21 cellular contexts compared by ENCODE assay signal in genomic region chr16:14565688-14566025, GRCh38.
DNase-seq lines count a peak whose midpoint lies in the region; ATAC-seq, FAIRE-seq and TF ChIP-seq lines count a peak whose summit lies in the region.
"Had no signal": no experiment of that assay in that cellular context is flagged by ENCODE, and none has a peak within 500 bp of the region (broad histone marks: within the 10 kb centered on the region; RNA-seq: fewer than 3 reads in every experiment).

No MANE protein-coding gene starts in this region.

- H3K4me3 Mint-ChIP-seq in MCF 10A (ENCODE audit: unreplicated experiment), result no peak overlapping the region
- no peak overlapping the region for H3K4me3 Mint-ChIP-seq in memory B cell
- H3K4me3 Mint-ChIP-seq: activated CD4-positive, alpha-beta T cell treated with anti-CD3 and anti-CD28 coated beads, Interleukin-2, amount 10 ng/mL, durations not matched to agents 7 days and 5 days; activated naive CD4-positive, alpha-beta T cell treated with anti-CD3 and anti-CD28 coated beads, Interleukin-2, amount 50 U/mL, for 24 hours; activated T-helper 1 cell treated with anti-CD3 and anti-CD28 coated beads, Interleukin-12 subunit alpha, Interleukin-12 subunit beta, Interleukin-2, Interleukin-4 antibody, amounts not matched to agents 30 ng/mL and 10 ng/mL and 1 ng/mL, durations not matched to agents 14 hours and 24 hours and 36 hours; B cell; nephron progenitor cell; stimulated activated naive CD8-positive, alpha-beta T cell treated with anti-CD3 and anti-CD28 coated beads, Interleukin-15, Interleukin-2, amounts not matched to agents 100 ng/mL and 50 ng/mL, for 24 hours had no signal

- no peak overlapping the region for H3K4me2 ChIP-seq in mammary epithelial cell (ENCODE audit: insufficient read depth, low read depth, low read length)

- no peak overlapping the region for H3K9ac ChIP-seq in mammary epithelial cell (ENCODE audit: insufficient read depth, low read length)
- H3K9ac ChIP-seq: parathyroid adenoma had no signal

- WGBS in mammary epithelial cell (ENCODE audit: low coverage, missing lambda C conversion rate), result 100% methylated on average over 2 of the region's 2 CpGs

- no peak overlapping the region for H2AFZ ChIP-seq in mammary epithelial cell (ENCODE audit: low read depth, low read length)
- H2AFZ ChIP-seq: parathyroid adenoma had no signal

- intact Hi-C loops in MCF 10A (cut with micrococcal nuclease) (no loop called here), mammary epithelial cell (cut with micrococcal nuclease) (no loop called here)

- H3K36me3 Mint-ChIP-seq in MCF 10A (ENCODE audit: insufficient read depth, unreplicated experiment), result peaks cover 35% of the 10 kb centered on the region
- peaks cover 13% of the 10 kb centered on the region for H3K36me3 Mint-ChIP-seq in memory B cell

- peaks cover 39% of the 10 kb centered on the region for H3K4me1 ChIP-seq in mammary epithelial cell (ENCODE audit: insufficient read depth, low read length)

- H3K27me3 ChIP-seq in mammary epithelial cell (ENCODE audit: insufficient read depth, low read length), result no peaks in the 10 kb centered on the region
- H3K27me3 ChIP-seq: thyroid gland had no signal

- ATAC-seq in memory B cell (ENCODE audit: low read depth), result no peak
- no peak for ATAC-seq in HG03196 (IDR thresholded peaks at IDR 0.05; ENCODE audit: unreplicated experiment)

- H3K36me3 ChIP-seq in mammary epithelial cell (ENCODE audit: insufficient read depth, low read length), result peaks cover 1% of the 10 kb centered on the region
- H3K36me3 ChIP-seq: thyroid gland had no signal

- dilution Hi-C loops in mammary epithelial cell (cut with HindIII; ENCODE audit: low sequenced_read_pairs), result no loop called here

- no peaks in the 10 kb centered on the region for H3K79me2 ChIP-seq in mammary epithelial cell (ENCODE audit: insufficient read depth, low read length)
- H3K79me2 ChIP-seq: parathyroid adenoma had no signal

- CTCF ChIA-PET in MCF 10A (lab: Yijun Ruan, JAX) (interaction anchor here (1.3 to 1.5 kb wide), 3 partner anchors 19 to 316 kb away, joined by 3 to 4 read pairs (median 4); no protein-coding TSS in a partner anchor), mammary epithelial cell (lab: Charles Lee; ENCODE audit: low non-redundant PET) (interaction anchor here (0.6 kb wide), 1 partner anchor 642 kb away, joined by 11 read pairs; no protein-coding TSS in a partner anchor)

- POLR2A ChIA-PET in MCF 10A (lab: Yijun Ruan, JAX), result interaction anchor here (1.0 to 1.9 kb wide), 4 partner anchors 9 to 63 kb away, joined by 3 to 5 read pairs (median 4); no protein-coding TSS in a partner anchor

- no peak for FAIRE-seq in GM19239 (lab: Jason Lieb, UNC)

- no peaks in the 10 kb centered on the region for H4K20me1 ChIP-seq in mammary epithelial cell (ENCODE audit: insufficient read depth, low read length)

- no peak for TF ChIP-seq POLR2A in erythroblast (IDR thresholded peaks at IDR 0.05; ENCODE audit: low read length)

- in situ Hi-C loops in mammary epithelial cell (cut with MboI; ENCODE audit: low sequenced_read_pairs in 2 of 2), result no loop called here

- H3K27ac Mint-ChIP-seq in MCF 10A (ENCODE audit: low read depth, unreplicated experiment) (peak overlapping the region; percentile 67), memory B cell (peak overlapping the region; percentile 50)
- H3K27ac Mint-ChIP-seq: activated naive CD4-positive, alpha-beta T cell treated with anti-CD3 and anti-CD28 coated beads, Interleukin-2, amount 50 U/mL, for 24 hours; B cell; nephron progenitor cell; stimulated activated naive CD8-positive, alpha-beta T cell treated with anti-CD3 and anti-CD28 coated beads, Interleukin-15, Interleukin-2, amounts not matched to agents 100 ng/mL and 50 ng/mL, for 24 hours had no signal

- DNase-seq in MCF 10A (ENCODE audit: unreplicated experiment), result no peak
- DNase-seq in mammary epithelial cell, result no peak
- DNase-seq in memory B cell (ENCODE audit: low spot score in 2 of 2), result no peak
- DNase-seq in erythroblast (lab: John Stamatoyannopoulos, UW), result no peak
- DNase-seq in GM19239 (ENCODE audit: insufficient read length, low spot score), result no peak
- DNase-seq in effector CD8-positive, alpha-beta T cell (lab: John Stamatoyannopoulos, UW), result no peak
- DNase-seq: activated CD4-positive, alpha-beta T cell treated with anti-CD3 and anti-CD28 coated beads, Interleukin-2, amount 10 ng/mL, durations not matched to agents 7 days and 5 days; anterior cingulate cortex; DND-41; H7; nephron progenitor cell; Right ventricle myocardium superior; thyroid gland had no signal

- no peaks in the 10 kb centered on the region for H3K9me3 Mint-ChIP-seq in MCF 10A (ENCODE audit: unreplicated experiment)
- no peaks in the 10 kb centered on the region for H3K9me3 Mint-ChIP-seq in memory B cell
- H3K9me3 Mint-ChIP-seq: activated CD4-positive, alpha-beta T cell treated with anti-CD3 and anti-CD28 coated beads, Interleukin-2, amount 10 ng/mL, durations not matched to agents 7 days and 5 days; activated naive CD4-positive, alpha-beta T cell treated with anti-CD3 and anti-CD28 coated beads, Interleukin-2, amount 50 U/mL, for 24 hours; activated T-helper 1 cell treated with anti-CD3 and anti-CD28 coated beads, Interleukin-12 subunit alpha, Interleukin-12 subunit beta, Interleukin-2, Interleukin-4 antibody, amounts not matched to agents 30 ng/mL and 10 ng/mL and 1 ng/mL, durations not matched to agents 14 hours and 24 hours and 36 hours; nephron progenitor cell; stimulated activated naive CD8-positive, alpha-beta T cell treated with anti-CD3 and anti-CD28 coated beads, Interleukin-15, Interleukin-2, amounts not matched to agents 100 ng/mL and 50 ng/mL, for 24 hours had no signal

- BruUV-seq in MCF 10A (replicated peaks; lab: Mats Ljungman, UMichigan) (no TSS peak), mammary epithelial cell (replicated peaks; lab: Mats Ljungman, UMichigan) (no TSS peak)

- H3K9me3 ChIP-seq in mammary epithelial cell (replicated peaks; ENCODE audit: insufficient read depth, low read length), result no peaks in the 10 kb centered on the region
- H3K9me3 ChIP-seq: thyroid gland had no signal

- peaks cover 32% of the 10 kb centered on the region for H3K4me1 Mint-ChIP-seq in MCF 10A (ENCODE audit: insufficient read depth, unreplicated experiment)
- peaks cover 14% of the 10 kb centered on the region for H3K4me1 Mint-ChIP-seq in memory B cell
- H3K4me1 Mint-ChIP-seq: B cell had no signal

- TF ChIP-seq CTCF in MCF 10A (IDR thresholded peaks at IDR 0.05; ENCODE audit: unreplicated experiment) (no peak), mammary epithelial cell (conservative IDR thresholded peaks at IDR 0.05 in 1 of 2, IDR thresholded peaks at IDR 0.05 in 1 of 2; ENCODE audit: extremely low read depth in 1 of 2, insufficient read depth in 1 of 2, low read depth in 1 of 2, low read length in 2 of 2) (no peak), VCaP (conservative IDR thresholded peaks at IDR 0.05) (no peak)

- no peaks in the 10 kb centered on the region for H3K27me3 Mint-ChIP-seq in MCF 10A (ENCODE audit: insufficient read depth, unreplicated experiment)
- H3K27me3 Mint-ChIP-seq in memory B cell, result no peaks in the 10 kb centered on the region
- H3K27me3 Mint-ChIP-seq: activated CD4-positive, alpha-beta T cell treated with anti-CD3 and anti-CD28 coated beads, Interleukin-2, amount 10 ng/mL, durations not matched to agents 7 days and 5 days; activated naive CD4-positive, alpha-beta T cell treated with anti-CD3 and anti-CD28 coated beads, Interleukin-2, amount 50 U/mL, for 24 hours; B cell; stimulated activated naive CD8-positive, alpha-beta T cell treated with anti-CD3 and anti-CD28 coated beads, Interleukin-15, Interleukin-2, amounts not matched to agents 100 ng/mL and 50 ng/mL, for 24 hours had no signal

- H3K4me3 ChIP-seq in mammary epithelial cell (replicated peaks in 1 of 3; ENCODE audit: insufficient read depth in 1 of 3, low read depth in 2 of 3, low read length in 3 of 3), result no peak overlapping the region
- H3K4me3 ChIP-seq: thyroid gland had no signal

- no peak overlapping the region for H3K27ac ChIP-seq in mammary epithelial cell (ENCODE audit: insufficient read depth, low read depth, low read length)
- H3K27ac ChIP-seq in VCaP, result peak overlapping the region; percentile 79
- H3K27ac ChIP-seq: HL-60, parathyroid adenoma, thyroid gland had no signal
